In genomic region chr6:44311767-44312166, GRCh38 we compare ENCODE assay signal across 12 cellular contexts. TPM values are rescaled to one million over a fixed set of nuclear protein-coding genes. Genes with fewer than 3 reads are reported as not detected.
DNase-seq lines count a peak whose midpoint lies in the region; ATAC-seq, FAIRE-seq and TF ChIP-seq lines count a peak whose summit lies in the region.
"Had no signal": no experiment of that assay in that cellular context is flagged by ENCODE, and none has a peak within 500 bp of the region (broad histone marks: within the 10 kb centered on the region; RNA-seq: fewer than 3 reads in every experiment).

No MANE protein-coding gene starts in this region.

- H3K9me3 ChIP-seq in CD4-positive, alpha-beta T cell (ENCODE audit: control insufficient read depth, low read length), result no peaks in the 10 kb centered on the region
- H3K9me3 ChIP-seq in K562 (replicated peaks; ENCODE audit: control insufficient read depth, insufficient read depth, low read depth, low read length) (no peaks in the 10 kb centered on the region), upper lobe of right lung (no peaks in the 10 kb centered on the region), left ventricle myocardium inferior (replicated peaks) (no peaks in the 10 kb centered on the region)
- H3K9me3 ChIP-seq in naive thymus-derived CD4-positive, alpha-beta T cell (ENCODE audit: control insufficient read depth in 2 of 3, low read length in 3 of 3), result no peaks in the 10 kb centered on the region

- no peak for TF ChIP-seq CTCF in CD4-positive, alpha-beta T cell (IDR thresholded peaks at IDR 0.05)
- no peak for TF ChIP-seq CTCF in K562 (IDR thresholded peaks at IDR 0.05 in 2 of 3, conservative IDR thresholded peaks at IDR 0.05 in 1 of 3; ENCODE audit: insufficient read depth in 2 of 3, low read depth in 1 of 3, low read length in 3 of 3)
- TF ChIP-seq CTCF in upper lobe of right lung (IDR thresholded peaks at IDR 0.05), result no peak
- TF ChIP-seq CTCF in left ventricle myocardium inferior (IDR thresholded peaks at IDR 0.05; ENCODE audit: borderline replicate concordance), result no peak

- H3K27ac Mint-ChIP-seq in CD4-positive, alpha-beta T cell, result no peak overlapping the region
- H3K27ac Mint-ChIP-seq in naive thymus-derived CD4-positive, alpha-beta T cell, result peak overlapping the region in 5 of 9 donors; percentile 33 to 92 (median 66)

- in situ Hi-C loops in K562 (cut with MboI), result no loop called here

- no TSS peak for BruUV-seq in K562 (replicated peaks; lab: Mats Ljungman, UMichigan)

- H2AFZ ChIP-seq in K562 (ENCODE audit: low read depth, low read length), result no peak overlapping the region

- no peak for TF ChIP-seq POLR2A in K562 (conservative IDR thresholded peaks at IDR 0.05)

- TF ChIP-seq RAD21 in K562 (CRISPR knock-in tag; conservative IDR thresholded peaks at IDR 0.05 in 1 of 2, IDR thresholded peaks at IDR 0.05 in 1 of 2), result no peak

- CTCF ChIA-PET in CD4-positive, alpha-beta T cell (lab: Charles Lee), result interaction anchor here (1.6 kb wide), 1 partner anchor 44 kb away, joined by 25 read pairs; the partner anchor contains the start of gene TMEM151B
- CTCF ChIA-PET in K562 (lab: Yijun Ruan, JAX; ENCODE audit: low intra/inter-chr PET ratio), result interaction anchor here (0.6 kb wide), 1 partner anchor 27 kb away, joined by 3 read pairs; no protein-coding TSS in a partner anchor
- CTCF ChIA-PET in naive thymus-derived CD4-positive, alpha-beta T cell (lab: Charles Lee), result interaction anchor here (1.0 kb wide), 1 partner anchor 44 kb away, joined by 3 read pairs; no protein-coding TSS in a partner anchor

- H3K4me3 ChIP-seq in Jurkat, Clone E6-1 (ENCODE audit: low read length), result peak overlapping the region; percentile 74
- H3K4me3 ChIP-seq in K562, result no peak overlapping the region
- H3K4me3 ChIP-seq in naive thymus-derived CD4-positive, alpha-beta T cell (ENCODE audit: low read length), result peak overlapping the region; percentile 91
- no peak overlapping the region for H3K4me3 ChIP-seq in upper lobe of right lung
- no peak overlapping the region for H3K4me3 ChIP-seq in left ventricle myocardium inferior

- H3K9me1 ChIP-seq in K562 (ENCODE audit: control insufficient read depth, insufficient read depth, low read length), result no peaks in the 10 kb centered on the region

- H3K4me1 Mint-ChIP-seq in CD4-positive, alpha-beta T cell (ENCODE audit: low read depth), result peaks cover 28% of the 10 kb centered on the region
- H3K4me1 Mint-ChIP-seq in naive thymus-derived CD4-positive, alpha-beta T cell, result peaks cover 18 to 32% (median 25%) of the 10 kb centered on the region in 7 donors

- H3K4me1 ChIP-seq in K562 (replicated peaks in 1 of 2; ENCODE audit: control insufficient read depth in 2 of 2, insufficient read depth in 2 of 2, low read length in 2 of 2) (peaks cover 6 to 9% of the 10 kb centered on the region in 2 experiments; a peak in 3 of 5 replicates), upper lobe of right lung (peaks cover 7% of the 10 kb centered on the region), left ventricle myocardium inferior (peaks cover 40% of the 10 kb centered on the region)
- peaks cover 7 to 9% of the 10 kb centered on the region in 2 donors for H3K4me1 ChIP-seq in naive thymus-derived CD4-positive, alpha-beta T cell (ENCODE audit: control insufficient read depth in 2 of 2, insufficient read depth in 2 of 2, low read length in 2 of 2)

- H3K79me2 ChIP-seq in K562 (ENCODE audit: control insufficient read depth, insufficient read depth, low read length), result peaks cover 15% of the 10 kb centered on the region

- intact Hi-C loops in CD4-positive, alpha-beta T cell (cut with DNase I, micrococcal nuclease), result loop anchor here in 1 of 2 experiments (2.0 kb wide), 2 partner anchors 45 to 185 kb away; partner anchors contain the start of genes MRPL14 and TMEM63B
- intact Hi-C loops in K562 (cut with micrococcal nuclease) (no loop called here), upper lobe of right lung (cut with DNase I) (no loop called here), left ventricle myocardium inferior (cut with micrococcal nuclease) (no loop called here)
- intact Hi-C loops in naive thymus-derived CD4-positive, alpha-beta T cell (cut with micrococcal nuclease), result loop anchor here in 1 of 2 donors (2.0 kb wide), 3 partner anchors 43 to 89 kb away; partner anchors contain the start of genes CDC5L and SLC29A1

- H3K4me2 ChIP-seq in K562 (ENCODE audit: insufficient read depth, low read length), result peak overlapping the region; percentile 91

- no peak for TF ChIP-seq EP300 in K562 (IDR thresholded peaks at IDR 0.05; ENCODE audit: low read length)

- no peak for DNase-seq in CD4-positive, alpha-beta T cell
- DNase-seq in Jurkat, Clone E6-1 (ENCODE audit: low read depth, low spot score), result no peak
- DNase-seq in K562 (ENCODE audit: extremely low read depth in 1 of 4, low spot score in 3 of 4), result no peak
- no peak for DNase-seq in naive thymus-derived CD4-positive, alpha-beta T cell
- no peak for DNase-seq in NCI-H526 (lab: John Stamatoyannopoulos, UW)
- DNase-seq in upper lobe of right lung, result no peak
- no peak for DNase-seq in left ventricle myocardium inferior
- DNase-seq in SKM-1 (lab: John Stamatoyannopoulos, UW; ENCODE audit: unreplicated experiment), result no peak
- DNase-seq: DMS79; stimulated activated naive CD4-positive, alpha-beta T cell treated with Interleukin-2 at 50 U/mL for 16 hours had no signal

- no peaks in the 10 kb centered on the region for H3K9me3 Mint-ChIP-seq in CD4-positive, alpha-beta T cell
- H3K9me3 Mint-ChIP-seq in naive thymus-derived CD4-positive, alpha-beta T cell, result no peaks in the 10 kb centered on the region

- WGBS in K562 (ENCODE audit: insufficient coverage, low coverage, missing lambda C conversion rate), result 71% methylated on average over 3 of the region's 3 CpGs

- peaks cover 58% of the 10 kb centered on the region for H3K36me3 Mint-ChIP-seq in CD4-positive, alpha-beta T cell (ENCODE audit: low read depth)
- H3K36me3 Mint-ChIP-seq in naive thymus-derived CD4-positive, alpha-beta T cell, result peaks cover 7 to 27% (median 16%) of the 10 kb centered on the region in 5 donors

- no peak for ATAC-seq in CD4-positive, alpha-beta T cell (ENCODE audit: poor library complexity)
- ATAC-seq in K562 (no peak), upper lobe of right lung (no peak)
- ATAC-seq in naive thymus-derived CD4-positive, alpha-beta T cell, result no peak

- peak overlapping the region in 1 of 2 experiments; percentile 94; a peak in 2 of 4 replicates for H3K9ac ChIP-seq in K562 (ENCODE audit: insufficient read depth in 1 of 2, low read depth in 2 of 2, low read length in 2 of 2)

- H3K27ac ChIP-seq in CD4-positive, alpha-beta T cell (ENCODE audit: low read depth, low read length), result no peak overlapping the region
- H3K27ac ChIP-seq in K562 (ENCODE audit: extremely low read depth, low read depth, low read length), result no peak overlapping the region
- no peak overlapping the region for H3K27ac ChIP-seq in naive thymus-derived CD4-positive, alpha-beta T cell (ENCODE audit: low read depth, low read length)
- no peak overlapping the region for H3K27ac ChIP-seq in upper lobe of right lung
- H3K27ac ChIP-seq in left ventricle myocardium inferior (replicated peaks), result no peak overlapping the region

- no peaks in the 10 kb centered on the region for H3K27me3 ChIP-seq in CD4-positive, alpha-beta T cell (ENCODE audit: control insufficient read depth, insufficient read depth, low read length)
- H3K27me3 ChIP-seq in K562 (ENCODE audit: control insufficient read depth in 2 of 2, insufficient read depth in 2 of 2, low read length in 2 of 2), result peaks cover 8 to 9% of the 10 kb centered on the region in 2 experiments; a peak in 3 of 5 replicates
- no peaks in the 10 kb centered on the region for H3K27me3 ChIP-seq in naive thymus-derived CD4-positive, alpha-beta T cell (ENCODE audit: control insufficient read depth in 2 of 2, insufficient read depth in 2 of 2, low read length in 2 of 2)
- no peaks in the 10 kb centered on the region for H3K27me3 ChIP-seq in upper lobe of right lung
- H3K27me3 ChIP-seq in left ventricle myocardium inferior (ENCODE audit: low read depth), result no peaks in the 10 kb centered on the region

- H3K4me3 Mint-ChIP-seq in CD4-positive, alpha-beta T cell, result peak overlapping the region; percentile 97
- H3K4me3 Mint-ChIP-seq in naive thymus-derived CD4-positive, alpha-beta T cell, result peak overlapping the region; percentile 94 to 100 (median 96)

- FAIRE-seq in K562 (lab: Jason Lieb, UNC), result no peak

- no peaks in the 10 kb centered on the region for H3K27me3 Mint-ChIP-seq in CD4-positive, alpha-beta T cell
- peaks cover 0 to 6% (median 0%) of the 10 kb centered on the region in 5 donors for H3K27me3 Mint-ChIP-seq in naive thymus-derived CD4-positive, alpha-beta T cell

- peaks cover 48% of the 10 kb centered on the region for H3K36me3 ChIP-seq in K562 (ENCODE audit: control insufficient read depth, insufficient read depth, low read length)
- peaks cover 0 to 50% (median 16%) of the 10 kb centered on the region in 3 experiments for H3K36me3 ChIP-seq in naive thymus-derived CD4-positive, alpha-beta T cell (ENCODE audit: control insufficient read depth in 2 of 3, insufficient read depth in 3 of 3, low read length in 3 of 3)
- peaks cover 35% of the 10 kb centered on the region for H3K36me3 ChIP-seq in upper lobe of right lung
- peaks cover 49% of the 10 kb centered on the region for H3K36me3 ChIP-seq in left ventricle myocardium inferior

- H4K20me1 ChIP-seq in K562 (replicated peaks; ENCODE audit: control insufficient read depth, insufficient read depth, low read length), result no peaks in the 10 kb centered on the region; the same call in 1 of the 2 replicates

- POLR2A ChIA-PET in CD4-positive, alpha-beta T cell (lab: Charles Lee), result interaction anchor here (1.7 kb wide), 1 partner anchor 55 kb away, joined by 7 read pairs; the partner anchor contains the start of gene SLC35B2
- POLR2A ChIA-PET in K562 (lab: Yijun Ruan, JAX), result interaction anchor here (0.6 to 11.9 kb wide), 8 partner anchors 7 to 65 kb away, joined by 3 to 116 read pairs (median 4); partner anchors contain the start of gene HSP90AB1
- POLR2A ChIA-PET in naive thymus-derived CD4-positive, alpha-beta T cell (lab: Charles Lee), result interaction anchor here (0.6 to 1.6 kb wide), 4 partner anchors 14 to 65 kb away, joined by 3 to 8 read pairs (median 4); partner anchors contain the start of gene HSP90AB1

RNA-seq across cellular contexts. Expression of gene AARS2, which starts 1.4 kb away (rescaled TPM):
- total RNA-seq in CD4-positive, alpha-beta T cell, result 10 to 100 TPM; 12.0 to 12.7 TPM
- polyA plus RNA-seq in Jurkat, Clone E6-1 (2012; ENCODE audit: insufficient read depth, insufficient read length), result 22.4 TPM
- 36.2 and 99.3 TPM in 2 replicates for total RNA-seq in K562 (2011; cell fraction: chromatin; rRNA removed; ENCODE audit: low replicate concordance)
- total RNA-seq in K562 (2011; cell fraction: nucleolus; rRNA removed), result 53.7 and 56.5 TPM in 2 replicates
- total RNA-seq in K562 (2011; cell fraction: nucleoplasm; rRNA removed), result 43.9 and 45.0 TPM in 2 replicates
- total RNA-seq in K562 (2014; rRNA removed) (30.5 and 34.6 TPM in 2 replicates), K562 (2014; rRNA removed; fragmentation: Illumina TruSeq; extraction: Trizol) (9.3 and 12.9 TPM in 2 replicates), K562 (2015; rRNA removed; fragmentation: Illumina TruSeq; extraction: Trizol) (23.6 and 24.6 TPM in 2 replicates), K562 (2021) (31.8 and 34.0 TPM in 2 replicates), upper lobe of right lung (11.8 TPM), left ventricle myocardium inferior (10.6 TPM)
- polyA plus RNA-seq in K562 (2011; rRNA removed) (11.4 and 11.6 TPM in 2 replicates), K562 (2014; fragmentation: Illumina TruSeq; extraction: Trizol) (18.3 and 23.7 TPM in 2 replicates), K562 (2014; fragmentation: Nextera tagmentation; extraction: Ambion mirVana) (1 to 10 TPM in 1 of 2 experiments, under 1 TPM in 1; 0.97 to 1.0 TPM), K562 (2014; rRNA removed) (21.9 and 24.4 TPM in 2 replicates)
- polyA plus RNA-seq in K562 (2011; cell fraction: cytosol; rRNA removed), result 9.5 and 18.3 TPM in 2 replicates
- polyA plus RNA-seq in K562 (2011; cell fraction: nucleus; rRNA removed), result 24.7 and 40.8 TPM in 2 replicates
- 16.8 and 19.6 TPM in 2 replicates for polyA plus RNA-seq in K562 (2012)
- 14.8 and 19.6 TPM in 2 replicates for polyA minus RNA-seq in K562 (2011; rRNA and poly(A)+ RNA removed)
- polyA minus RNA-seq in K562 (2011; cell fraction: cytosol; rRNA and poly(A)+ RNA removed), result 13.1 and 15.3 TPM in 2 replicates
- 33.1 and 37.5 TPM in 2 replicates for polyA minus RNA-seq in K562 (2011; cell fraction: nucleus; rRNA and poly(A)+ RNA removed)
- total RNA-seq in naive thymus-derived CD4-positive, alpha-beta T cell, result 10 to 100 TPM; 13.5 to 29.8 (median 20.9) TPM
- polyA plus RNA-seq in naive thymus-derived CD4-positive, alpha-beta T cell, result 10 to 100 TPM in 1 of 2 donors, 1 to 10 TPM in 1; 8.9 to 13.1 TPM

RNA-seq across cellular contexts. Expression of gene SPATS1, which starts 30.7 kb away (rescaled TPM):
- total RNA-seq in CD4-positive, alpha-beta T cell, result not detected
- not detected for polyA plus RNA-seq in Jurkat, Clone E6-1 (2012; ENCODE audit: insufficient read depth, insufficient read length)
- not detected in 2 replicates for total RNA-seq in K562 (2011; cell fraction: chromatin; rRNA removed; ENCODE audit: low replicate concordance)
- total RNA-seq in K562 (2011; cell fraction: nucleolus; rRNA removed), result not detected in 2 replicates
- total RNA-seq in K562 (2011; cell fraction: nucleoplasm; rRNA removed), result not detected in 2 replicates
- total RNA-seq in K562 (2014; rRNA removed) (not detected in 2 replicates), K562 (2014; rRNA removed; fragmentation: Illumina TruSeq; extraction: Trizol) (not detected in 2 replicates), K562 (2015; rRNA removed; fragmentation: Illumina TruSeq; extraction: Trizol) (not detected in 2 replicates), K562 (2021) (not detected in 2 replicates), upper lobe of right lung (not detected), left ventricle myocardium inferior (not detected)
- polyA plus RNA-seq in K562 (2011; rRNA removed) (not detected in 2 replicates), K562 (2014; fragmentation: Illumina TruSeq; extraction: Trizol) (not detected in 2 replicates), K562 (2014; fragmentation: Nextera tagmentation; extraction: Ambion mirVana) (not detected), K562 (2014; rRNA removed) (not detected in 2 replicates)
- polyA plus RNA-seq in K562 (2011; cell fraction: cytosol; rRNA removed), result not detected in 2 replicates
- polyA plus RNA-seq in K562 (2011; cell fraction: nucleus; rRNA removed), result not detected in 2 replicates
- polyA plus RNA-seq in K562 (2012), result not detected in 2 replicates
- not detected in 2 replicates for polyA minus RNA-seq in K562 (2011; rRNA and poly(A)+ RNA removed)
- polyA minus RNA-seq in K562 (2011; cell fraction: cytosol; rRNA and poly(A)+ RNA removed), result not detected in 2 replicates
- not detected in 2 replicates for polyA minus RNA-seq in K562 (2011; cell fraction: nucleus; rRNA and poly(A)+ RNA removed)
- not detected for total RNA-seq in naive thymus-derived CD4-positive, alpha-beta T cell
- not detected for polyA plus RNA-seq in naive thymus-derived CD4-positive, alpha-beta T cell
- total RNA-seq: liver; T-helper 2 cell treated with Interferon-gamma antibody and Interleukin-4, amounts not matched to agents 100 ng/mL and 5 ng/mL, for 36 hours had no signal
- polyA plus RNA-seq: liver had no signal

RNA-seq across cellular contexts. Expression of gene TMEM151B, which starts 41.5 kb away (rescaled TPM):
- not detected for total RNA-seq in CD4-positive, alpha-beta T cell
- 4.0 TPM for polyA plus RNA-seq in Jurkat, Clone E6-1 (2012; ENCODE audit: insufficient read depth, insufficient read length)
- 0.30 TPM in 1 of 2 replicates, not detected in the other for total RNA-seq in K562 (2011; cell fraction: chromatin; rRNA removed; ENCODE audit: low replicate concordance)
- total RNA-seq in K562 (2011; cell fraction: nucleolus; rRNA removed), result under 0.01 and 0.26 TPM in 2 replicates
- total RNA-seq in K562 (2011; cell fraction: nucleoplasm; rRNA removed), result not detected in 2 replicates
- total RNA-seq in K562 (2014; rRNA removed) (not detected in 2 replicates), K562 (2014; rRNA removed; fragmentation: Illumina TruSeq; extraction: Trizol) (not detected in 2 replicates), K562 (2015; rRNA removed; fragmentation: Illumina TruSeq; extraction: Trizol) (not detected in 2 replicates), K562 (2021) (not detected in 2 replicates), upper lobe of right lung (not detected), left ventricle myocardium inferior (not detected)
- polyA plus RNA-seq in K562 (2011; rRNA removed) (not detected in 2 replicates), K562 (2014; fragmentation: Illumina TruSeq; extraction: Trizol) (not detected in 2 replicates), K562 (2014; fragmentation: Nextera tagmentation; extraction: Ambion mirVana) (not detected), K562 (2014; rRNA removed) (not detected in 2 replicates)
- polyA plus RNA-seq in K562 (2011; cell fraction: cytosol; rRNA removed), result 0.01 TPM in 1 of 2 replicates, not detected in the other
- polyA plus RNA-seq in K562 (2011; cell fraction: nucleus; rRNA removed), result 0.04 TPM in 1 of 2 replicates, not detected in the other
- polyA plus RNA-seq in K562 (2012), result 0.34 and 0.36 TPM in 2 replicates
- polyA minus RNA-seq in K562 (2011; rRNA and poly(A)+ RNA removed), result 0.09 TPM in 1 of 2 replicates, not detected in the other
- polyA minus RNA-seq in K562 (2011; cell fraction: cytosol; rRNA and poly(A)+ RNA removed), result not detected in 2 replicates
- polyA minus RNA-seq in K562 (2011; cell fraction: nucleus; rRNA and poly(A)+ RNA removed), result not detected in 2 replicates
- not detected for total RNA-seq in naive thymus-derived CD4-positive, alpha-beta T cell
- polyA plus RNA-seq in naive thymus-derived CD4-positive, alpha-beta T cell, result under 1 TPM in 1 of 2 donors, not detected in 1; 0.22 TPM
- total RNA-seq: liver; T-helper 2 cell treated with Interferon-gamma antibody and Interleukin-4, amounts not matched to agents 100 ng/mL and 5 ng/mL, for 36 hours had no signal
- polyA plus RNA-seq: liver had no signal

RNA-seq across cellular contexts. Expression of gene NFKBIE, which starts 46.4 kb away (rescaled TPM):
- 10 to 100 TPM; 43.0 to 43.1 TPM for total RNA-seq in CD4-positive, alpha-beta T cell
- polyA plus RNA-seq in Jurkat, Clone E6-1 (2012; ENCODE audit: insufficient read depth, insufficient read length), result 14.1 TPM
- 10.6 and 17.8 TPM in 2 replicates for total RNA-seq in K562 (2011; cell fraction: chromatin; rRNA removed; ENCODE audit: low replicate concordance)
- total RNA-seq in K562 (2011; cell fraction: nucleolus; rRNA removed), result 11.2 and 14.0 TPM in 2 replicates
- 7.4 and 8.2 TPM in 2 replicates for total RNA-seq in K562 (2011; cell fraction: nucleoplasm; rRNA removed)
- total RNA-seq in K562 (2014; rRNA removed) (15.7 TPM in 2 replicates), K562 (2014; rRNA removed; fragmentation: Illumina TruSeq; extraction: Trizol) (11.6 and 11.7 TPM in 2 replicates), K562 (2015; rRNA removed; fragmentation: Illumina TruSeq; extraction: Trizol) (14.2 and 14.6 TPM in 2 replicates), K562 (2021) (14.0 and 16.4 TPM in 2 replicates), upper lobe of right lung (7.1 TPM), left ventricle myocardium inferior (2.1 TPM)
- polyA plus RNA-seq in K562 (2011; rRNA removed) (11.9 and 12.3 TPM in 2 replicates), K562 (2014; fragmentation: Illumina TruSeq; extraction: Trizol) (10.0 and 12.3 TPM in 2 replicates), K562 (2014; fragmentation: Nextera tagmentation; extraction: Ambion mirVana) (1 to 10 TPM; 2.1 to 2.9 TPM), K562 (2014; rRNA removed) (10.2 and 11.6 TPM in 2 replicates)
- polyA plus RNA-seq in K562 (2011; cell fraction: cytosol; rRNA removed), result 10.4 and 28.2 TPM in 2 replicates
- polyA plus RNA-seq in K562 (2011; cell fraction: nucleus; rRNA removed), result 9.7 and 14.7 TPM in 2 replicates
- polyA plus RNA-seq in K562 (2012), result 11.2 and 13.6 TPM in 2 replicates
- polyA minus RNA-seq in K562 (2011; rRNA and poly(A)+ RNA removed), result 8.3 and 9.5 TPM in 2 replicates
- 9.4 and 10.1 TPM in 2 replicates for polyA minus RNA-seq in K562 (2011; cell fraction: cytosol; rRNA and poly(A)+ RNA removed)
- 12.0 and 12.9 TPM in 2 replicates for polyA minus RNA-seq in K562 (2011; cell fraction: nucleus; rRNA and poly(A)+ RNA removed)
- 10 to 100 TPM in 4 of 5 experiments, 1 to 10 TPM in 1; 8.3 to 53.4 (median 29.4) TPM for total RNA-seq in naive thymus-derived CD4-positive, alpha-beta T cell
- 1 to 10 TPM; 2.3 to 4.9 TPM for polyA plus RNA-seq in naive thymus-derived CD4-positive, alpha-beta T cell

RNA-seq across cellular contexts. Expression of gene SLC35B2, which starts 54.4 kb away (rescaled TPM):
- 1 to 10 TPM; 6.4 to 7.0 TPM for total RNA-seq in CD4-positive, alpha-beta T cell
- polyA plus RNA-seq in Jurkat, Clone E6-1 (2012; ENCODE audit: insufficient read depth, insufficient read length), result 48.0 TPM
- total RNA-seq in K562 (2011; cell fraction: chromatin; rRNA removed; ENCODE audit: low replicate concordance), result 26.7 and 95.0 TPM in 2 replicates
- total RNA-seq in K562 (2011; cell fraction: nucleolus; rRNA removed), result 138 and 143 TPM in 2 replicates
- total RNA-seq in K562 (2011; cell fraction: nucleoplasm; rRNA removed), result 89.1 and 89.6 TPM in 2 replicates
- total RNA-seq in K562 (2014; rRNA removed), result 43.6 and 59.3 TPM in 2 replicates
- 31.1 and 38.8 TPM in 2 replicates for total RNA-seq in K562 (2014; rRNA removed; fragmentation: Illumina TruSeq; extraction: Trizol)
- total RNA-seq in K562 (2015; rRNA removed; fragmentation: Illumina TruSeq; extraction: Trizol), result 46.0 and 47.1 TPM in 2 replicates
- 53.1 and 54.3 TPM in 2 replicates for total RNA-seq in K562 (2021)
- polyA plus RNA-seq in K562 (2011; rRNA removed), result 50.8 and 53.9 TPM in 2 replicates
- polyA plus RNA-seq in K562 (2011; cell fraction: cytosol; rRNA removed), result 78.9 and 125 TPM in 2 replicates
- 67.9 and 76.7 TPM in 2 replicates for polyA plus RNA-seq in K562 (2011; cell fraction: nucleus; rRNA removed)
- 57.9 and 70.2 TPM in 2 replicates for polyA plus RNA-seq in K562 (2012)
- 57.6 and 58.9 TPM in 2 replicates for polyA plus RNA-seq in K562 (2014; fragmentation: Illumina TruSeq; extraction: Trizol)
- polyA plus RNA-seq in K562 (2014; fragmentation: Nextera tagmentation; extraction: Ambion mirVana), result 10 to 100 TPM; 14.5 to 19.2 TPM
- 59.1 and 61.8 TPM in 2 replicates for polyA plus RNA-seq in K562 (2014; rRNA removed)
- polyA minus RNA-seq in K562 (2011; rRNA and poly(A)+ RNA removed), result 23.7 and 34.2 TPM in 2 replicates
- 21.6 and 21.9 TPM in 2 replicates for polyA minus RNA-seq in K562 (2011; cell fraction: cytosol; rRNA and poly(A)+ RNA removed)
- polyA minus RNA-seq in K562 (2011; cell fraction: nucleus; rRNA and poly(A)+ RNA removed), result 19.0 and 20.8 TPM in 2 replicates
- 10 to 100 TPM in 4 of 5 experiments, 1 to 10 TPM in 1; 10.0 to 32.1 (median 17.6) TPM for total RNA-seq in naive thymus-derived CD4-positive, alpha-beta T cell
- polyA plus RNA-seq in naive thymus-derived CD4-positive, alpha-beta T cell, result 10 to 100 TPM; 24.5 to 41.7 TPM
- total RNA-seq in upper lobe of right lung, result 32.3 TPM
- total RNA-seq in left ventricle myocardium inferior, result 20.2 TPM

Comparison
In these comparisons a context has a peak if more than half of its experiments do, and no peak if none do; other contexts are left out.
1. H3K4me3 ChIP-seq: peak in Jurkat, Clone E6-1 (single experiment) and naive thymus-derived CD4-positive, alpha-beta T cell (single experiment); none in K562 (single experiment), upper lobe of right lung (single experiment) and left ventricle myocardium inferior (single experiment).